In the genomic region with DNA sequence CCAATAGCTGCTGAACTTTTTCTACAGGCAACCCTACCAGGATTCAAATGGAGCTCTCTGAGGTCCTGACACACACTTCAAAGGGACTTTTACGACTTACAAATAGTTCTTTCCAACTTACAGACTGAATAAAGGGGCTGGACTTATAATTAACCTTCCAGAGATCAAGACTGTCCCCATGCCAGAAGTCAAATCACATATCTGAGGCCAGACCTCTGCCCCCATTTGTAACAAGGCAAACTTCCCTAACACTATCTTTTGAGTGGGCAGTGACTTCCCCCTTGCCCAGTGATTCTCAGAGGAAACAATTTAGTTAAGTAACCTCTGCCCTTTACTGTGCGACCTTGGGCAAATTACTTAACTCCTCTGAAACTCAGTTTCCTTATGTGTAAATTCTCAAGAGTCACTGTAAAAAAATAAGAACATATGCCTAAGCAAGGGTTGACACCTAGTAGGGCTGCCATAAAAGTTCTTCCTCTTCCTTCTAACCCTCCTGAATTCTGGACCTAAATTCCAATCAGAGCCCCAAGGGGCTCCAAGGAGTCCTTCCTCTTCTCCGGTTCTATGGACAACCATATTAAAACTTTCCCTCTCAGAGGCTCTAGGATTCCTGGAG, we compare ENCODE assay signal across 8 cellular contexts. TPM values are rescaled to one million over a fixed set of nuclear protein-coding genes. Genes with fewer than 3 reads are reported as not detected.
DNase-seq lines count a peak whose midpoint lies in the region; ATAC-seq and TF ChIP-seq lines count a peak whose summit lies in the region.

No MANE protein-coding gene starts in this region.

- H3K4me3 ChIP-seq in Caco-2 (ENCODE audit: low read depth, low read length) = peak overlapping the region; percentile 91
- peak overlapping the region; percentile 96 for H3K4me3 ChIP-seq in adipocyte (ENCODE audit: low read length)
- H3K4me3 ChIP-seq in kidney epithelial cell (ENCODE audit: low read depth, low read length) = peak overlapping the region; percentile 61

- peak overlapping the region; percentile 96 for H3K9ac ChIP-seq in adipocyte (ENCODE audit: low read length)

- POLR2A ChIA-PET in Caco-2 (lab: Charles Lee) = no interaction called here

- peak overlapping the region; percentile 93 for H3K4me3 Mint-ChIP-seq in Caco-2 (ENCODE audit: unreplicated experiment)

- peaks cover 6% of the 10 kb centered on the region for H3K4me1 Mint-ChIP-seq in Caco-2 (ENCODE audit: low read depth, unreplicated experiment)

- H3K4me1 ChIP-seq in Caco-2 (peaks cover 11% of the 10 kb centered on the region), adipocyte (ENCODE audit: control insufficient read depth, insufficient read depth, low read length) (peaks cover 34% of the 10 kb centered on the region)

- DNase-seq in Caco-2 = peak in 1 of 2 experiments; percentile 17
- peak; percentile 58 for DNase-seq in LHCN-M2 (ENCODE audit: low read depth)
- peak; percentile 46 for DNase-seq in adipocyte (ENCODE audit: low read depth)
- DNase-seq in kidney epithelial cell (ENCODE audit: low read depth) = no peak
- peak in 2 of 49 donors; percentile 11 to 32 for DNase-seq in substantia nigra (lab: John Stamatoyannopoulos, UW)
- DNase-seq in epidermal melanocyte (ENCODE audit: insufficient read length, low spot score) = no peak
- DNase-seq in activated CD4-positive, alpha-beta T cell treated with anti-CD3 and anti-CD28 coated beads, Interleukin-2, amount 50 U/mL, for 48 hours = no peak

- H3K9me3 ChIP-seq in Caco-2 (no peaks in the 10 kb centered on the region), adipocyte (ENCODE audit: control insufficient read depth, low read length) (no peaks in the 10 kb centered on the region)

- H3K9me3 Mint-ChIP-seq in Caco-2 (ENCODE audit: unreplicated experiment) = no peaks in the 10 kb centered on the region

- no peaks in the 10 kb centered on the region for H3K27me3 ChIP-seq in Caco-2 (replicated peaks; ENCODE audit: control insufficient read depth, insufficient read depth, low read length)
- no peaks in the 10 kb centered on the region for H3K27me3 ChIP-seq in adipocyte (replicated peaks; ENCODE audit: control insufficient read depth, insufficient read depth, low read length)
- no peaks in the 10 kb centered on the region for H3K27me3 ChIP-seq in kidney epithelial cell (ENCODE audit: control insufficient read depth, insufficient read depth, low read length)

- CTCF ChIA-PET in Caco-2 (lab: Charles Lee) = interaction anchor here (1.6 kb wide), 1 partner anchor 8 kb away, joined by 4 read pairs; no protein-coding TSS in a partner anchor

- ATAC-seq in HG03097 (IDR thresholded peaks at IDR 0.05; ENCODE audit: low FRiP score, unreplicated experiment) = no peak

- H3K36me3 ChIP-seq in Caco-2 (ENCODE audit: control insufficient read depth, insufficient read depth, low read length) (no peaks in the 10 kb centered on the region), adipocyte (ENCODE audit: control insufficient read depth, insufficient read depth, low read length, severe bottlenecking) (peaks cover 7% of the 10 kb centered on the region), kidney epithelial cell (ENCODE audit: control insufficient read depth, insufficient read depth, low read length) (no peaks in the 10 kb centered on the region)

- no peak for TF ChIP-seq CTCF in Caco-2 (IDR thresholded peaks at IDR 0.05; ENCODE audit: insufficient read depth in 1 of 2, low read depth in 1 of 2, low read length in 1 of 2, severe bottlenecking in 1 of 2, unreplicated experiment in 1 of 2)
- no peak for TF ChIP-seq CTCF in kidney epithelial cell (IDR thresholded peaks at IDR 0.05; ENCODE audit: insufficient read depth, low read length, poor library complexity, severe bottlenecking)

- no peaks in the 10 kb centered on the region for H3K27me3 Mint-ChIP-seq in Caco-2 (ENCODE audit: insufficient read depth, unreplicated experiment)

- intact Hi-C loops in Caco-2 (cut with micrococcal nuclease; ENCODE audit: unreplicated experiment) = no loop called here

- H3K27ac Mint-ChIP-seq in Caco-2 (ENCODE audit: unreplicated experiment) = peak overlapping the region; percentile 100

- BruUV-seq in Caco-2 (replicated peaks; lab: Mats Ljungman, UMichigan) = TSS peak; percentile 50

- peak overlapping the region; percentile 98 for H3K27ac ChIP-seq in substantia nigra (ENCODE audit: low read depth, low read length, poor library complexity, severe bottlenecking)

- H3K36me3 Mint-ChIP-seq in Caco-2 (ENCODE audit: insufficient read depth, unreplicated experiment) = peaks cover 21% of the 10 kb centered on the region

RNA-seq across cellular contexts. Expression of a gene that starts 1.3 kb away (rescaled TPM):
- total RNA-seq in Caco-2 (2022) (59.2 and 68.6 TPM in 2 replicates), LHCN-M2 (2014; rRNA removed) (21.2 and 31.0 TPM in 2 replicates), kidney epithelial cell (52.4 and 56.3 TPM in 2 replicates)
- 71.6 TPM for polyA plus RNA-seq in LHCN-M2 (2012)

Comparison
In these comparisons a context has a peak if more than half of its experiments do, and no peak if none do; other contexts are left out.
1. DNase-seq: peak in LHCN-M2 (single experiment) and adipocyte (single experiment); none in kidney epithelial cell (single experiment), epidermal melanocyte (single experiment) and activated CD4-positive, alpha-beta T cell treated with anti-CD3 and anti-CD28 coated beads, Interleukin-2, amount 50 U/mL, for 48 hours (0 of 2).
2. Peak in every context shown above with its lines, with median percentiles within 50 percentile points of each other: H3K4me3 ChIP-seq.